ENCODE assay signal across 8 cellular contexts in the genomic region with DNA sequence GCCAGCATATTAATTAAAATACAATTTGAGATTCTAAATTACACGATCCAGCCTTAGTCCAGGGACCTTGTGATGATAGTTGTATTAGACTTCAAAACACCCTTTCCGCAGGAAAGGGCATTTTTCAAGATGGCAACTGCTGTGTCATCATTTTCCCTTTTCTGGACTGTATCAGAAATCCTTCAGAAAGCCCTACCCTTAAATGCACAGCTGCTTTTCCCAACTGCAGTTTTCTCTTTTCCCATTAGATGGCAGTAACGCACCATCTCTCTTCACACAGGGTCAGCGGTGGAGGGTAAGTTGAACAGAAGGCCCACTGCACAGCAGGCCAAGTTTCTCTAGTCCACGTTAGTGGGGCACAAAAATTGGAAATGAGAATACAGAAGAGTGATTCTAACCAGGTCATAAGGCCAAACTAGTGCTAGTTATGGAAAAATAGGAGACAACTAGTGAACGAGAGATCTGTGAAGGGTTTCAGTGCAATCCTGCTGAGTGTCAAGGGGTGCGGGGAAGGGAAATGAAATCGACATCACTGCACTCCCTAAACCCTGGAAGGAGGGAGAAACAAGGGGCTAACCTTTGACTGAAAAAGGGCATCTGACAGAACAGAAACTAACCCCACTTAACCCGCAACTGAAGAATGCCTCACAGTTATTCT. TPM values are rescaled to one million over a fixed set of nuclear protein-coding genes. Genes with fewer than 3 reads are reported as not detected.
A peak's percentile ranks its signal among the peaks of the same experiment; 100 is the strongest.
DNase-seq lines count a peak whose midpoint lies in the region; ATAC-seq and TF ChIP-seq lines count a peak whose summit lies in the region.

No MANE protein-coding gene starts in this region.

- peaks cover 16% of the 10 kb centered on the region for H3K4me1 ChIP-seq in CD4-positive, alpha-beta memory T cell (ENCODE audit: insufficient read depth, low read length)
- peaks cover 43% of the 10 kb centered on the region for H3K4me1 ChIP-seq in lower lobe of right lung

- CTCF ChIA-PET in CD4-positive, alpha-beta memory T cell (lab: Charles Lee; ENCODE audit: partially characterized antibody), result interaction anchor here (0.7 to 8.0 kb wide), 39 partner anchors 9 to 399 kb away, joined by 3 to 104 read pairs (median 4); no protein-coding TSS in a partner anchor
- CTCF ChIA-PET in HEK293T (lab: Yijun Ruan, JAX), result interaction anchor here (0.6 to 4.7 kb wide), 10 partner anchors 8 to 389 kb away, joined by 3 to 47 read pairs (median 4); no protein-coding TSS in a partner anchor

- POLR2A ChIA-PET in CD4-positive, alpha-beta memory T cell (lab: Charles Lee; ENCODE audit: partially characterized antibody), result interaction anchor here (0.6 to 3.0 kb wide), 12 partner anchors 12 to 151 kb away, joined by 3 to 13 read pairs (median 4); a partner anchor contains a TSS
- POLR2A ChIA-PET in HEK293T (lab: Yijun Ruan, JAX), result no interaction called here

- peak overlapping the region in 1 of 7 donors; percentile 9 for H3K27ac Mint-ChIP-seq in CD4-positive, alpha-beta memory T cell
- peak overlapping the region; percentile 18 for H3K27ac Mint-ChIP-seq in dendritic cell treated with granulocyte-macrophage colony-stimulating factor and Interleukin-4, amounts not matched to agents 40 ng/mL and 50 ng/mL, for 4 days

- DNase-seq in CD4-positive, alpha-beta memory T cell, result peak in 4 of 5 donors; percentile 62 to 77 (median 66)
- DNase-seq in HEK293T (ENCODE audit: extremely low spot score), result peak; percentile 91
- DNase-seq in NCI-H460 (ENCODE audit: extremely low read depth, low read depth), result peak; percentile 95
- DNase-seq in activated CD4-positive, CD25-positive, alpha-beta regulatory T cell treated with anti-CD3 and anti-CD28 coated beads, Interleukin-2, amount 50 U/mL, for 16 hours (ENCODE audit: low read depth, low spot score), result peak; percentile 34
- no peak for DNase-seq in lower lobe of right lung
- DNase-seq in stimulated activated CD8-positive, alpha-beta memory T cell treated with anti-CD3 and anti-CD28 coated beads, Interleukin-4, amount 100 ng/mL, for 24 hours (ENCODE audit: low read depth), result peak; percentile 13

- H3K36me3 ChIP-seq in CD4-positive, alpha-beta memory T cell (ENCODE audit: insufficient read depth, low read length), result no peaks in the 10 kb centered on the region
- peaks cover 13% of the 10 kb centered on the region for H3K36me3 ChIP-seq in lower lobe of right lung

- intact Hi-C loops in CD4-positive, alpha-beta memory T cell (cut with micrococcal nuclease), result loop anchor here (1.0 to 5.0 kb wide), 10 partner anchors 37 to 602 kb away; a partner anchor contains a TSS
- intact Hi-C loops in dendritic cell treated with granulocyte-macrophage colony-stimulating factor and Interleukin-4, amounts not matched to agents 40 ng/mL and 50 ng/mL, for 4 days (cut with micrococcal nuclease), result loop anchor here (1.0 to 5.0 kb wide), 4 partner anchors 37 to 143 kb away; no protein-coding TSS in a partner anchor
- intact Hi-C loops in lower lobe of right lung (cut with DNase I), result no loop called here

- no peaks in the 10 kb centered on the region for H3K9me3 Mint-ChIP-seq in CD4-positive, alpha-beta memory T cell
- no peaks in the 10 kb centered on the region for H3K9me3 Mint-ChIP-seq in dendritic cell treated with granulocyte-macrophage colony-stimulating factor and Interleukin-4, amounts not matched to agents 40 ng/mL and 50 ng/mL, for 4 days

- no peaks in the 10 kb centered on the region for H3K9me3 ChIP-seq in CD4-positive, alpha-beta memory T cell (ENCODE audit: control insufficient read depth in 1 of 2, low read length in 2 of 2)
- no peaks in the 10 kb centered on the region for H3K9me3 ChIP-seq in lower lobe of right lung

- peaks cover 0 to 2% of the 10 kb centered on the region in 2 donors for H3K27me3 Mint-ChIP-seq in CD4-positive, alpha-beta memory T cell
- H3K27me3 Mint-ChIP-seq in dendritic cell treated with granulocyte-macrophage colony-stimulating factor and Interleukin-4, amounts not matched to agents 40 ng/mL and 50 ng/mL, for 4 days, result peaks cover 2% of the 10 kb centered on the region

- H3K4me1 Mint-ChIP-seq in CD4-positive, alpha-beta memory T cell, result peaks cover 8 to 17% (median 12%) of the 10 kb centered on the region in 4 donors
- peaks cover 32% of the 10 kb centered on the region for H3K4me1 Mint-ChIP-seq in dendritic cell treated with granulocyte-macrophage colony-stimulating factor and Interleukin-4, amounts not matched to agents 40 ng/mL and 50 ng/mL, for 4 days (ENCODE audit: low read depth)

- H3K36me3 Mint-ChIP-seq in CD4-positive, alpha-beta memory T cell, result no peaks in the 10 kb centered on the region
- H3K36me3 Mint-ChIP-seq in dendritic cell treated with granulocyte-macrophage colony-stimulating factor and Interleukin-4, amounts not matched to agents 40 ng/mL and 50 ng/mL, for 4 days (ENCODE audit: low read depth), result no peaks in the 10 kb centered on the region

- H3K4me3 ChIP-seq in CD4-positive, alpha-beta memory T cell (ENCODE audit: low read length in 2 of 2), result no peak overlapping the region
- H3K4me3 ChIP-seq in lower lobe of right lung, result no peak overlapping the region

- ATAC-seq in lower lobe of right lung (peak; percentile 78 to 88), HG02938 (IDR thresholded peaks at IDR 0.05; ENCODE audit: unreplicated experiment) (no peak)

- H3K4me3 Mint-ChIP-seq in CD4-positive, alpha-beta memory T cell, result no peak overlapping the region
- no peak overlapping the region for H3K4me3 Mint-ChIP-seq in dendritic cell treated with granulocyte-macrophage colony-stimulating factor and Interleukin-4, amounts not matched to agents 40 ng/mL and 50 ng/mL, for 4 days

- peak; percentile 94 for TF ChIP-seq CTCF in lower lobe of right lung (IDR thresholded peaks at IDR 0.05)

- no peaks in the 10 kb centered on the region for H3K27me3 ChIP-seq in CD4-positive, alpha-beta memory T cell (ENCODE audit: insufficient read depth, low read length)
- H3K27me3 ChIP-seq in lower lobe of right lung (ENCODE audit: low read depth), result no peaks in the 10 kb centered on the region

- no peak overlapping the region for H3K27ac ChIP-seq in CD4-positive, alpha-beta memory T cell (ENCODE audit: low read depth, low read length)
- peak overlapping the region; percentile 25 for H3K27ac ChIP-seq in lower lobe of right lung

TF ChIP-seq in HEK293T, 16 proteins besides CTCF, POLR2A, EP300 and RAD21:
- TF ChIP-seq FOXA1 (IDR thresholded peaks at IDR 0.05), result no peak
- TF ChIP-seq BHLHE40 (IDR thresholded peaks at IDR 0.05; ENCODE audit: borderline replicate concordance), result no peak
- TF ChIP-seq ARNT (IDR thresholded peaks at IDR 0.05), result no peak
- no peak for TF ChIP-seq ZNF384 (IDR thresholded peaks at IDR 0.05)
- TF ChIP-seq FOXM1 (IDR thresholded peaks at IDR 0.05; ENCODE audit: borderline replicate concordance), result no peak
- TF ChIP-seq SP1 (IDR thresholded peaks at IDR 0.05), result no peak
- TF ChIP-seq NFRKB (IDR thresholded peaks at IDR 0.05), result no peak
- no peak for TF ChIP-seq L3MBTL2 (conservative IDR thresholded peaks at IDR 0.05)
- TF ChIP-seq LEF1 (IDR thresholded peaks at IDR 0.05; ENCODE audit: borderline replicate concordance), result no peak

RNA-seq across cellular contexts. Expression of a gene that starts 22.1 kb away (rescaled TPM):
- total RNA-seq in CD4-positive, alpha-beta memory T cell, result not detected
- not detected for polyA plus RNA-seq in CD4-positive, alpha-beta memory T cell
- not detected in 2 replicates for total RNA-seq in NCI-H460 (2014; rRNA removed; shearing (Covaris generic))
- 0.08 TPM in 1 of 2 replicates, not detected in the other for polyA plus RNA-seq in NCI-H460 (2014; cell fraction: nucleus; rRNA removed)
- 20.2 TPM for total RNA-seq in lower lobe of right lung

RNA-seq across cellular contexts. Expression of a gene that starts 22.3 kb away (rescaled TPM):
- not detected for total RNA-seq in CD4-positive, alpha-beta memory T cell
- polyA plus RNA-seq in CD4-positive, alpha-beta memory T cell, result not detected
- total RNA-seq in NCI-H460 (2014; rRNA removed; shearing (Covaris generic)), result 0.02 TPM in 1 of 2 replicates, not detected in the other
- polyA plus RNA-seq in NCI-H460 (2014; cell fraction: nucleus; rRNA removed), result 0.10 TPM in 1 of 2 replicates, not detected in the other
- 40.1 TPM for total RNA-seq in lower lobe of right lung

Comparison
In these comparisons a context has a peak if more than half of its experiments do, and no peak if none do; other contexts are left out.
1. RNA of a gene that starts 22.1 kb away (total RNA-seq): 20.2 TPM in lower lobe of right lung (single experiment); not detected in CD4-positive, alpha-beta memory T cell and not detected in NCI-H460; every median in the first group is over 10 times any median in the second.
2. RNA of a gene that starts 22.3 kb away (total RNA-seq): 40.1 TPM in lower lobe of right lung (single experiment); not detected in CD4-positive, alpha-beta memory T cell and 0.02 TPM in NCI-H460; every median in the first group is over 10 times any median in the second.